In genomic region chr18:35241523-35241804, GRCh38 we compare ENCODE assay signal across 8 cellular contexts. TPM values are rescaled to one million over a fixed set of nuclear protein-coding genes. Genes with fewer than 3 reads are reported as not detected.
DNase-seq lines count a peak whose midpoint lies in the region; TF ChIP-seq lines count a peak whose summit lies in the region.

No MANE protein-coding gene starts in this region.

- H3K27ac Mint-ChIP-seq in IgD-negative memory B cell = peak overlapping the region; percentile 99

- TF ChIP-seq CTCF in BE2C (IDR thresholded peaks at IDR 0.05; ENCODE audit: low read depth, low read length) = no peak
- no peak for TF ChIP-seq CTCF in breast epithelium (IDR thresholded peaks at IDR 0.05)

- peaks cover 28% of the 10 kb centered on the region for H3K36me3 Mint-ChIP-seq in IgD-negative memory B cell

- TF ChIP-seq POLR2A in breast epithelium (IDR thresholded peaks at IDR 0.05) = no peak

- peaks cover 13 to 19% (median 18%) of the 10 kb centered on the region in 3 donors for H3K4me1 Mint-ChIP-seq in IgD-negative memory B cell

- DNase-seq in BE2C (no peak), breast epithelium (ENCODE audit: low spot score in 2 of 2) (no peak), HuH-7 (ENCODE audit: low spot score) (no peak), NCI-H82 treated with DMSO at 0.1 percent for 48 hours (lab: John Stamatoyannopoulos, UW; ENCODE audit: unreplicated experiment) (no peak), iPS-NIHi11 (ENCODE audit: low spot score) (no peak)
- DNase-seq in stimulated activated CD4-positive, alpha-beta T cell treated with anti-CD3 and anti-CD28 coated beads, Interleukin-4, amount 100 ng/mL, for 24 hours = no peak

- H3K27ac ChIP-seq in breast epithelium = peak overlapping the region; percentile 92 to 99
- peak overlapping the region; percentile 98 for H3K27ac ChIP-seq in muscle layer of colon (ENCODE audit: low read depth, low read length)

- H3K9me3 Mint-ChIP-seq in IgD-negative memory B cell = peaks cover 7 to 26% (median 11%) of the 10 kb centered on the region in 3 donors

- H3K4me1 ChIP-seq in BE2C = no peaks in the 10 kb centered on the region
- H3K4me1 ChIP-seq in breast epithelium = no peaks in the 10 kb centered on the region
- peaks cover 13% of the 10 kb centered on the region for H3K4me1 ChIP-seq in muscle layer of colon (ENCODE audit: insufficient read depth, low read length)

- intact Hi-C loops in breast epithelium (cut with DNase I; ENCODE audit: low total_unique reads) = no loop called here

- no peaks in the 10 kb centered on the region for H3K27me3 ChIP-seq in BE2C
- no peaks in the 10 kb centered on the region for H3K27me3 ChIP-seq in breast epithelium
- no peaks in the 10 kb centered on the region for H3K27me3 ChIP-seq in muscle layer of colon (ENCODE audit: control insufficient read depth in 1 of 2, insufficient read depth in 2 of 2, low read length in 2 of 2)

- H3K9me3 ChIP-seq in BE2C (no peaks in the 10 kb centered on the region), breast epithelium (no peaks in the 10 kb centered on the region), muscle layer of colon (ENCODE audit: low read length) (no peaks in the 10 kb centered on the region)

- peak overlapping the region; percentile 95 to 100 (median 98) for H3K4me3 Mint-ChIP-seq in IgD-negative memory B cell

- H3K27me3 Mint-ChIP-seq in IgD-negative memory B cell = no peaks in the 10 kb centered on the region

- peaks cover 34% of the 10 kb centered on the region for H3K36me3 ChIP-seq in BE2C
- no peaks in the 10 kb centered on the region for H3K36me3 ChIP-seq in breast epithelium
- H3K36me3 ChIP-seq in muscle layer of colon (ENCODE audit: insufficient read depth, low read length) = peaks cover 37% of the 10 kb centered on the region

- H3K9ac ChIP-seq in muscle layer of colon (ENCODE audit: low read length) = peak overlapping the region; percentile 84

- peak overlapping the region; percentile 80 for H3K4me3 ChIP-seq in BE2C (ENCODE audit: low read depth, low read length)
- H3K4me3 ChIP-seq in breast epithelium = peak overlapping the region; percentile 55 to 92 (median 75)
- H3K4me3 ChIP-seq in muscle layer of colon (ENCODE audit: low read depth in 1 of 2, low read length in 2 of 2) = peak overlapping the region; percentile 63 to 75

RNA-seq across cellular contexts. Expression of gene ZNF397, which starts 0.6 kb away (rescaled TPM):
- polyA plus RNA-seq in BE2C (2012; ENCODE audit: insufficient read depth, insufficient read length, low read depth) = 21.9 TPM
- 13.0 TPM for polyA plus RNA-seq in IgD-negative memory B cell
- 10 to 100 TPM; 27.2 to 44.5 (median 38.0) TPM for total RNA-seq in breast epithelium

RNA-seq across cellular contexts. Expression of gene ZSCAN30, which starts 48.6 kb away (rescaled TPM):
- polyA plus RNA-seq in BE2C (2012; ENCODE audit: insufficient read depth, insufficient read length, low read depth) = 6.8 TPM
- 4.8 TPM for polyA plus RNA-seq in IgD-negative memory B cell
- 10 to 100 TPM; 12.5 to 33.2 (median 21.3) TPM for total RNA-seq in breast epithelium
